ENCODE assay signal across 9 cellular contexts in the genomic region with DNA sequence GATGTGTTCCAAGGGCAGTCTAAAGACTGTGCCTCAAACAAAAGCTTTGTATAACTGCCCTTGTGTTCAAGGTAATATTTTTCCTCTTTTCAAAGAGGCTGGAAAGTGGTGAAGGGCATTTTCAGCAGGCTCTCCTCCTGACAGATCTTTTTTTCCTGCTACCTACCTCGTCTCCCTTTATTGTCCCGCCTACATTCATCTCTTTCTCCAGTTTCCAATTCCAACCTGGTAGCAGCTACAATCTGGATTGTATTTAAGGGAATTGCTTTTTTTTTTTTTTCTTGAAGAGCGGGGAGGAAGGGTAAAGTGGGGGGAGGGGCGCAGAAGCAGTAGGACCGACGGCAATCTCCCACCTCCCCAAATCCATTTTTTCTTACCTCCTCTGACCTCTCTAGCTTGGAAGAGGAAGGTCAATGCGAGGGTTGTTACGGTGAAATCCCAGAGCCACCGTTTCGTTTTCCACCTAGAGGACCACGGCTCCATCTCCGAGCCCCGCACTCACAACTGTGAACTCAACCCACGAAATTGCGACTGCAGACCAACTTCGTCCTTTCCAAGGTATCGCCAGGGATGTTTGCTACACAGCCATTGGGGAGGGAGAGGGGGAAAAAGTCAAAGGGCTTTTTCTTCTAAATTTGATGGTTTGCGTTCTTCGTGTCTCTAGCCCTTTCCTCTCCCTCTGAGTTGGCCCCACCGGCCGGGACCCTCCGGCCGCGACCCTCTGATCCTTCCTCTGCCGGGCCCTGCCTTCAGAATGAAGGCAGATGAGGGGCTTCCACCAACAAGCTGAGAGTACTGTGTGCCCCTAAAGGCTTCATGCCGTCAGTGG. TPM values are rescaled to one million over a fixed set of nuclear protein-coding genes. Genes with fewer than 3 reads are reported as not detected.
DNase-seq lines count a peak whose midpoint lies in the region; ATAC-seq and TF ChIP-seq lines count a peak whose summit lies in the region.
"Had no signal": no experiment of that assay in that cellular context is flagged by ENCODE, and none has a peak within 500 bp of the region (broad histone marks: within the 10 kb centered on the region; RNA-seq: fewer than 3 reads in every experiment).

COL11A1 (minus strand) TSS at position 827 of the 829 bp plus-strand sequence; CDS start at position 483, 344 bp downstream.

- H3K9me3 Mint-ChIP-seq in memory B cell (no peaks in the 10 kb centered on the region), CD14-positive monocyte (peaks cover 0 to 3% (median 0%) of the 10 kb centered on the region in 7 donors)

- H3K4me3 ChIP-seq in HUES64 (ENCODE audit: low read length) (peak within 1 kb of the TSS; percentile 80), stomach smooth muscle (ENCODE audit: low read length in 2 of 2) (peak within 1 kb of the TSS; percentile 72 to 73)

- intact Hi-C loops in CD14-positive monocyte (cut with micrococcal nuclease) = loop anchor here in 1 of 2 donors (10.0 kb wide), 1 partner anchor 407 kb away; no protein-coding TSS in a partner anchor

- peaks cover 11% of the 10 kb centered on the region for H3K4me1 Mint-ChIP-seq in memory B cell
- peaks cover 6% of the 10 kb centered on the region for H3K4me1 Mint-ChIP-seq in CD14-positive monocyte

- no peak within 1 kb of the TSS for H3K27ac Mint-ChIP-seq in memory B cell
- H3K27ac Mint-ChIP-seq in CD14-positive monocyte = peak within 1 kb of the TSS in 1 of 7 donors; percentile 31

- ATAC-seq in memory B cell (ENCODE audit: low read depth) (no peak), HG02852 (IDR thresholded peaks at IDR 0.05; ENCODE audit: unreplicated experiment) (no peak), GM19452 (IDR thresholded peaks at IDR 0.05; ENCODE audit: unreplicated experiment) (no peak)

- peaks cover 10% of the 10 kb centered on the region for H3K27me3 ChIP-seq in HUES64 (ENCODE audit: insufficient read depth, low read length)
- peaks cover 2 to 10% of the 10 kb centered on the region in 2 donors for H3K27me3 ChIP-seq in stomach smooth muscle (ENCODE audit: control insufficient read depth in 1 of 2, insufficient read depth in 2 of 2, low read length in 2 of 2)

- H3K4me1 ChIP-seq in HUES64 (ENCODE audit: insufficient read depth, low read length) (peaks cover 29% of the 10 kb centered on the region), stomach smooth muscle (ENCODE audit: control insufficient read depth, insufficient read depth, low read length) (peaks cover 8% of the 10 kb centered on the region)

- H3K27ac ChIP-seq in HUES64 (ENCODE audit: low read depth, low read length) (0 out of 2 replicates have a peak within 1 kb of the TSS, but pooled peaks have one; percentile 41), cingulate gyrus (ENCODE audit: low read depth, low read length) (peak within 1 kb of the TSS; percentile 15), stomach smooth muscle (ENCODE audit: low read length) (no peak within 1 kb of the TSS)
- H3K27ac ChIP-seq: neutrophil had no signal

- H3K36me3 ChIP-seq in HUES64 (ENCODE audit: insufficient read depth, low read length) = no peaks in the 10 kb centered on the region
- H3K36me3 ChIP-seq in stomach smooth muscle (ENCODE audit: control insufficient read depth in 2 of 2, insufficient read depth in 2 of 2, low read length in 2 of 2) = no peaks in the 10 kb centered on the region
- H3K36me3 ChIP-seq: neutrophil had no signal

- TF ChIP-seq CTCF in CD14-positive monocyte (IDR thresholded peaks at IDR 0.05) = no peak

- H3K27me3 Mint-ChIP-seq in memory B cell (peaks cover 7% of the 10 kb centered on the region), CD14-positive monocyte (ENCODE audit: low read depth in 3 of 3) (peaks cover 22 to 38% (median 34%) of the 10 kb centered on the region in 3 donors)

- WGBS in HUES64 = under 1% methylated on average over 22 of the region's 26 CpGs

- H3K4me3 Mint-ChIP-seq in memory B cell = peak within 1 kb of the TSS; percentile 2
- H3K4me3 Mint-ChIP-seq in CD14-positive monocyte = peak within 1 kb of the TSS in 1 of 2 donors; percentile 35

- H3K9me3 ChIP-seq in HUES64 (ENCODE audit: insufficient read depth, low read depth, low read length) (no peaks in the 10 kb centered on the region), stomach smooth muscle (ENCODE audit: control insufficient read depth in 2 of 2, low read length in 2 of 2) (no peaks in the 10 kb centered on the region)
- H3K9me3 ChIP-seq: neutrophil had no signal

- H3K9ac ChIP-seq in HUES64 (ENCODE audit: low read depth, low read length) (peak within 1 kb of the TSS; percentile 68), stomach smooth muscle (ENCODE audit: low read length in 2 of 2) (peak within 1 kb of the TSS in 1 of 2 donors; percentile 25)

- no peaks in the 10 kb centered on the region for H3K36me3 Mint-ChIP-seq in memory B cell
- H3K36me3 Mint-ChIP-seq in CD14-positive monocyte = no peaks in the 10 kb centered on the region

- DNase-seq in memory B cell (ENCODE audit: low spot score in 2 of 2) (no peak), CD14-positive monocyte (ENCODE audit: low spot score) (no peak), NCI-H2081 treated with DMSO at 0.1 percent for 48 hours (lab: John Stamatoyannopoulos, UW) (no peak)

RNA-seq across cellular contexts. Expression of gene COL11A1, which starts in this region (rescaled TPM):
- polyA plus RNA-seq in HUES64 (2013, experiment 1 of 2) = 9.7 TPM
- polyA plus RNA-seq in HUES64 (2013, experiment 2 of 2) = 15.7 TPM
- polyA plus RNA-seq in CD14-positive monocyte = not detected
